ENCODE assay signal across 9 cellular contexts in the genomic region with DNA sequence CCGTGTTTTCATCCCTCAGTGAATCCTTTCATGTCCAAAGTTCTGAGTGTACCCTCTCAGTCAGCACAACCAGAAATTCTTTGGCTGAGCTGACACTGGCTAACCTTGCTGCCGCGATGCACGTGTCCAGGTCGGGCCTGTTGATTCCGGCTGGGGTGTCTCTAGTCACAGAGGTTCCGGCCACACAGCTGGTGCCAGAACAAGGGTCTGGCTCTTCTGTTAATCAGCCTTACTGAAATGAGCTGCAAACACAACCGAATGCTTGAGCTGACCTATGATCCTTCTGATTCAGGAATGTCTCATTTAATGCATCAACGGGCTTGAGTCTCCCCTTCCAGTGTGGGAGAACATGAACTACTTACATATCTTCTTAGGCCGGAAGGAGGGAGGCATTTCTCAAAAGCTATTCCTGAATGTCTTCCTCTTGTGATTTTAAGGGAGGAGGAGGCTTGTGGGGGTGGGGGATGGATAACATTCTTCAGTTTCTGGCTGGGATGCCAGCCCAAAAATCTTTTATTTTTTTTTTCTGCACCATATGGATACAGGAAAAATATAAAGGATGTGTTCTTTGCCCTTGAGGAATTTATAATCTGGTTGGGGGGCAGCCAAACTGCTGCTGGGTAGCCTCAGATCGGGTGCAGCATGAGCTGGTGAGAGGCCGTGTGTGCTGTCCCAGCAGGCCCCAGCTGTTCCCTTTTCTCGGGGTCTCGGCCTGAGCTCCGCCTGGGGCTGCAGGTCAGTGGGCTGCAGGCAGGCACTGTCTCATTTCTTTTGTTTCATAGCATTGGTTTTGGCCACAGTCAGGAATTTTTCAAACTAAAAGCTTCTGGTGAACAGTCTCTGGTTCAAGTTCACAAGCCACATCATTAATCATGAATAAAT.
DNase-seq lines count a peak whose midpoint lies in the region; ATAC-seq and TF ChIP-seq lines count a peak whose summit lies in the region.
"Had no signal": no experiment of that assay in that cellular context is flagged by ENCODE, and none has a peak within 500 bp of the region (broad histone marks: within the 10 kb centered on the region; RNA-seq: fewer than 3 reads in every experiment).

No MANE protein-coding gene starts in this region.

- H3K27ac ChIP-seq in BLaER1 treated with 17β-estradiol and CSF1 and Interleukin-3, amounts not matched to agents 10 nM and 100 nM, result no peak overlapping the region
- peak overlapping the region in 1 of 2 donors; percentile 7 for H3K27ac ChIP-seq in ovary

- TF ChIP-seq EP300 in ovary (IDR thresholded peaks at IDR 0.05), result no peak

- ATAC-seq in SK-N-SH treated with all-trans-retinoic acid at 6 μM for 48 hours (peak; percentile 77), GM18502 (IDR thresholded peaks at IDR 0.05; ENCODE audit: poor library complexity, unreplicated experiment) (no peak), GM21576 (IDR thresholded peaks at IDR 0.05; ENCODE audit: unreplicated experiment) (no peak), HG03378 (IDR thresholded peaks at IDR 0.05; ENCODE audit: unreplicated experiment) (no peak)

- peak overlapping the region in 7 of 11 experiments; percentile 0 to 54 (median 12); a peak in 5 of 22 replicates for H3K4me2 ChIP-seq in BLaER1 treated with 17β-estradiol and CSF1 and Interleukin-3, amounts not matched to agents 10 nM and 100 nM

- no peak overlapping the region for H3K9ac ChIP-seq in BLaER1 treated with 17β-estradiol and CSF1 and Interleukin-3, amounts not matched to agents 10 nM and 100 nM

- WGBS in ovary, 3 donors, result 2 to 8% (median 4%) methylated on average over 15 of the region's 15 CpGs

- TF ChIP-seq POLR2A in ovary (IDR thresholded peaks at IDR 0.05), result no peak

- DNase-seq in foreskin melanocyte (peak; percentile 35), ovary (peak; percentile 49 to 76 (median 58))
- no peak for DNase-seq in stimulated activated naive CD4-positive, alpha-beta T cell treated with Interleukin-2 at 50 U/mL for 16 hours (lab: John Stamatoyannopoulos, UW)
- DNase-seq: COR-L47 had no signal

- H3K9me3 ChIP-seq in BLaER1 treated with 17β-estradiol and CSF1 and Interleukin-3, amounts not matched to agents 10 nM and 100 nM (replicated peaks in 1 of 11), result peaks cover 7 to 45% (median 32%) of the 10 kb centered on the region in 11 experiments; a peak in 18 of 22 replicates
- no peaks in the 10 kb centered on the region for H3K9me3 ChIP-seq in ovary

- no peak overlapping the region for H3K4me3 ChIP-seq in BLaER1 treated with 17β-estradiol and CSF1 and Interleukin-3, amounts not matched to agents 10 nM and 100 nM
- H3K4me3 ChIP-seq in ovary, result no peak overlapping the region

- no peak for TF ChIP-seq CTCF in ovary (IDR thresholded peaks at IDR 0.05)

- no peaks in the 10 kb centered on the region for H3K27me3 ChIP-seq in BLaER1 treated with 17β-estradiol and CSF1 and Interleukin-3, amounts not matched to agents 10 nM and 100 nM
- no peaks in the 10 kb centered on the region for H3K27me3 ChIP-seq in ovary

- no peaks in the 10 kb centered on the region for H4K20me1 ChIP-seq in BLaER1 treated with 17β-estradiol and CSF1 and Interleukin-3, amounts not matched to agents 10 nM and 100 nM

- no peaks in the 10 kb centered on the region for H3K36me3 ChIP-seq in BLaER1 treated with 17β-estradiol and CSF1 and Interleukin-3, amounts not matched to agents 10 nM and 100 nM
- no peaks in the 10 kb centered on the region for H3K36me3 ChIP-seq in ovary

- H3K4me1 ChIP-seq in BLaER1 treated with 17β-estradiol and CSF1 and Interleukin-3, amounts not matched to agents 10 nM and 100 nM, result peaks cover 0 to 12% (median 6%) of the 10 kb centered on the region in 10 experiments; a peak in 10 of 20 replicates
- peaks cover 13% of the 10 kb centered on the region for H3K4me1 ChIP-seq in ovary (ENCODE audit: insufficient read depth)

- intact Hi-C loops in ovary (cut with DNase I), result loop anchor here in 1 of 4 donors (10.0 kb wide), 1 partner anchor 322 kb away; a partner anchor contains a TSS

TF ChIP-seq in SK-N-SH treated with all-trans-retinoic acid at 6 μM for 48 hours, 23 proteins besides CTCF, POLR2A, EP300 and RAD21:
- 0 out of 2 replicates have a peak, but pooled peaks have one; percentile 21 for TF ChIP-seq ISL1 (CRISPR knock-in tag; IDR thresholded peaks at IDR 0.05)
- TF ChIP-seq, protein P1, sequence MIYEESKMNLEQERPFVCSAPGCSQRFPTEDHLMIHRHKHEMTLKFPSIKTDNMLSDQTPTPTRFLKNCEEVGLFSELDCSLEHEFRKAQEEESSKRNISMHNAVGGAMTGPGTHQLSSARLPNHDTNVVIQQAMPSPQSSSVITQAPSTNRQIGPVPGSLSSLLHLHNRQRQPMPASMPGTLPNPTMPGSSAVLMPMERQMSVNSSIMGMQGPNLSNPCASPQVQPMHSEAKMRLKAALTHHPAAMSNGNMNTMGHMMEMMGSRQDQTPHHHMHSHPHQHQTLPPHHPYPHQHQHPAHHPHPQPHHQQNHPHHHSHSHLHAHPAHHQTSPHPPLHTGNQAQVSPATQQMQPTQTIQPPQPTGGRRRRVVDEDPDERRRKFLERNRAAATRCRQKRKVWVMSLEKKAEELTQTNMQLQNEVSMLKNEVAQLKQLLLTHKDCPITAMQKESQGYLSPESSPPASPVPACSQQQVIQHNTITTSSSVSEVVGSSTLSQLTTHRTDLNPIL (CRISPR knock-in tag; IDR thresholded peaks at IDR 0.05; ENCODE audit: low read depth), result no peak
- no peak for TF ChIP-seq ZFP30 (CRISPR knock-in tag; IDR thresholded peaks at IDR 0.05)
- no peak for TF ChIP-seq OSR1 (CRISPR knock-in tag; IDR thresholded peaks at IDR 0.05)
- TF ChIP-seq SNAI2 (CRISPR knock-in tag; IDR thresholded peaks at IDR 0.05), result no peak
